ENCODE assay signal across 16 cellular contexts in the genomic region with DNA sequence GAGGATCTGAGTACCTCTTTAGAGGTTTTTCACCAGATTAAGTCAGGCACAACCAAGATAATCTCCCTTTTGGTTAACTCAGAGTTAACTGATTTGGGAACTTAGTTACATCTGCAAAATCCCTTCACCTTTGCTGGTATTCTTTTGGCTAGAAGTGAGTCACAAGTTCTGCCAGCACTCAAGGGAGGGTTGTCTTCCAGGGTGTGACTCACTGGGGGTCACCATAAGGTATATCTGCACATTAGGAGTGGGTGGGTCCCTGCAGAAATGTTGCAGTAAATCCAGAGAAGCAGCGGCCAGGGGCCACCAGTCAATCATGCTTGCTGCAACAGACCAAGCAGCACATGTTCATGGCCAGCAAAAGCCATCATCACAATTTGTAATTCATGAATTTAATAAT. TPM values are rescaled to one million over a fixed set of nuclear protein-coding genes. Genes with fewer than 3 reads are reported as not detected.
DNase-seq lines count a peak whose midpoint lies in the region; ATAC-seq and TF ChIP-seq lines count a peak whose summit lies in the region.
"Had no signal": no experiment of that assay in that cellular context is flagged by ENCODE, and none has a peak within 500 bp of the region (broad histone marks: within the 10 kb centered on the region; RNA-seq: fewer than 3 reads in every experiment).

No MANE protein-coding gene starts in this region.

- H3K79me1 ChIP-seq in IMR-90 (ENCODE audit: low read depth in 1 of 2, low read length in 2 of 2) = no peaks in the 10 kb centered on the region

- BruUV-seq in IMR-90 (replicated peaks; lab: Mats Ljungman, UMichigan) (no TSS peak), mammary epithelial cell (replicated peaks; lab: Mats Ljungman, UMichigan) (no TSS peak)

- WGBS in IMR-90 (ENCODE audit: extremely low coverage in 2 of 2, insufficient read length in 1 of 2), 2 experiments = no CpG with 5 or more reads among the region's 1 CpG
- WGBS in mammary epithelial cell (ENCODE audit: low coverage, missing lambda C conversion rate) = 60% methylated on average over 1 of the region's 1 CpG

- H4K91ac ChIP-seq in IMR-90 (ENCODE audit: insufficient read depth, low read depth, low read length) = no peak overlapping the region

- H3K9me3 Mint-ChIP-seq in GM23338 (no peaks in the 10 kb centered on the region; the same call in 2 of the 3 replicates), progenitor cell of endocrine pancreas (ENCODE audit: low read depth) (no peaks in the 10 kb centered on the region)
- H3K9me3 Mint-ChIP-seq: neural progenitor cell had no signal

- H4K20me1 ChIP-seq in GM23338 (replicated peaks; ENCODE audit: insufficient read depth) (no peaks in the 10 kb centered on the region), IMR-90 (ENCODE audit: insufficient read depth, low read length) (no peaks in the 10 kb centered on the region), mammary epithelial cell (ENCODE audit: insufficient read depth, low read length) (no peaks in the 10 kb centered on the region)

- H4K5ac ChIP-seq in IMR-90 (ENCODE audit: low read depth, low read length) = no peak overlapping the region

- no peak overlapping the region for H3K4me2 ChIP-seq in GM23338
- no peak overlapping the region for H3K4me2 ChIP-seq in IMR-90 (ENCODE audit: low read depth, low read length)
- no peak overlapping the region for H3K4me2 ChIP-seq in mammary epithelial cell (ENCODE audit: insufficient read depth, low read depth, low read length)
- H3K4me2 ChIP-seq: neural progenitor cell had no signal

- H3K4me3 Mint-ChIP-seq in GM23338 (no peak overlapping the region), progenitor cell of endocrine pancreas (ENCODE audit: low read depth) (no peak overlapping the region)
- H3K4me3 Mint-ChIP-seq: memory B cell, neural progenitor cell had no signal

- H3K27ac ChIP-seq in GM23338 (ENCODE audit: low read depth) (no peak overlapping the region), IMR-90 (ENCODE audit: insufficient read depth, low read length) (no peak overlapping the region), mammary epithelial cell (ENCODE audit: insufficient read depth, low read depth, low read length) (no peak overlapping the region)
- H3K27ac ChIP-seq: gastrocnemius medialis, neural progenitor cell, right atrium auricular region, VCaP had no signal

- no peaks in the 10 kb centered on the region for H3K9me3 ChIP-seq in IMR-90 (ENCODE audit: control insufficient read depth, insufficient read depth, low read length)
- H3K9me3 ChIP-seq in mammary epithelial cell (replicated peaks; ENCODE audit: insufficient read depth, low read length) = no peaks in the 10 kb centered on the region
- H3K9me3 ChIP-seq: gastrocnemius medialis, right atrium auricular region had no signal

- intact Hi-C loops in IMR-90 (cut with micrococcal nuclease) (no loop called here), mammary epithelial cell (cut with micrococcal nuclease) (no loop called here)

- H2BK15ac ChIP-seq in IMR-90 (ENCODE audit: low read depth, low read length) = no peak overlapping the region

- no peak overlapping the region for H3K27ac Mint-ChIP-seq in GM23338
- no peak overlapping the region for H3K27ac Mint-ChIP-seq in progenitor cell of endocrine pancreas
- H3K27ac Mint-ChIP-seq: memory B cell, neural progenitor cell had no signal

- H3K14ac ChIP-seq in IMR-90 (replicated peaks; ENCODE audit: low read depth, low read length) = no peak overlapping the region

- no peak for TF ChIP-seq POLR2A in IMR-90 (IDR thresholded peaks at IDR 0.05; ENCODE audit: low read depth, low read length)

- in situ Hi-C loops in IMR-90 (cut with MboI; ENCODE audit: low sequenced_read_pairs) (no loop called here), mammary epithelial cell (cut with MboI; ENCODE audit: low sequenced_read_pairs in 2 of 2) (no loop called here)

- H3K36me3 ChIP-seq in GM23338 (ENCODE audit: insufficient read depth) = no peaks in the 10 kb centered on the region
- no peaks in the 10 kb centered on the region for H3K36me3 ChIP-seq in IMR-90 (ENCODE audit: control insufficient read depth, insufficient read depth, low read length)
- H3K36me3 ChIP-seq in mammary epithelial cell (ENCODE audit: insufficient read depth, low read length) = no peaks in the 10 kb centered on the region
- H3K36me3 ChIP-seq: gastrocnemius medialis, neural progenitor cell, right atrium auricular region had no signal

- H3K18ac ChIP-seq in IMR-90 (ENCODE audit: low read depth, low read length) = no peak overlapping the region

- no peak overlapping the region for H2BK20ac ChIP-seq in IMR-90 (ENCODE audit: low read depth, low read length)

- H3K9me2 ChIP-seq in GM23338 (ENCODE audit: insufficient read depth) = peaks cover 14% of the 10 kb centered on the region; the same call in 1 of the 2 replicates

- no peak overlapping the region for H2AK5ac ChIP-seq in IMR-90 (ENCODE audit: low read depth, low read length)

- DNase-seq in GM23338 (ENCODE audit: low spot score) (no peak), IMR-90 (peak; percentile 66), mammary epithelial cell (peak; percentile 51), islet precursor cell (peak; percentile 38), progenitor cell of endocrine pancreas (ENCODE audit: low spot score, unreplicated experiment) (no peak)
- no peak for DNase-seq in activated effector memory CD4-positive, alpha-beta T cell treated with Interleukin-2 at 50 U/mL for 16 hours
- DNase-seq: gastrocnemius medialis; NCI-H2029; NCI-H510A; stimulated activated CD4-positive, alpha-beta T cell treated with anti-CD3 and anti-CD28 coated beads, Interleukin-2, amount 100 ng/mL, for 48 hours had no signal

- H3K4ac ChIP-seq in IMR-90 (ENCODE audit: low read depth, low read length) = no peak overlapping the region

- H2BK5ac ChIP-seq in IMR-90 (ENCODE audit: low read depth, low read length, poor library complexity, severe bottlenecking) = no peak overlapping the region

- H4K8ac ChIP-seq in IMR-90 (ENCODE audit: low read depth in 2 of 2, low read length in 2 of 2) = no peak overlapping the region

- H3K4me1 ChIP-seq in GM23338 (ENCODE audit: insufficient read depth) = peaks cover 27% of the 10 kb centered on the region
- H3K4me1 ChIP-seq in IMR-90 (ENCODE audit: control insufficient read depth, insufficient read depth, low read length) = no peaks in the 10 kb centered on the region
- H3K4me1 ChIP-seq in mammary epithelial cell (ENCODE audit: insufficient read depth, low read length) = peaks cover 9% of the 10 kb centered on the region
- H3K4me1 ChIP-seq: gastrocnemius medialis, neural progenitor cell, right atrium auricular region had no signal

- no peak overlapping the region for H3K56ac ChIP-seq in IMR-90 (ENCODE audit: extremely low read depth, insufficient read depth, low read length)

- H3K79me2 ChIP-seq in GM23338 (replicated peaks; ENCODE audit: insufficient read depth) = no peaks in the 10 kb centered on the region
- H3K79me2 ChIP-seq in mammary epithelial cell (ENCODE audit: insufficient read depth, low read length) = no peaks in the 10 kb centered on the region

- H3K36me3 Mint-ChIP-seq in GM23338 (ENCODE audit: low read depth) = no peaks in the 10 kb centered on the region
- H3K36me3 Mint-ChIP-seq in progenitor cell of endocrine pancreas (ENCODE audit: insufficient read depth) = no peaks in the 10 kb centered on the region
- H3K36me3 Mint-ChIP-seq: memory B cell, neural progenitor cell had no signal

- CTCF ChIA-PET in IMR-90 (lab: Yijun Ruan, JAX) (interaction anchor here (0.5 kb wide), 1 partner anchor 11 kb away, joined by 3 read pairs; no protein-coding TSS in a partner anchor), mammary epithelial cell (lab: Charles Lee; ENCODE audit: low non-redundant PET) (no interaction called here)

- H3K4me3 ChIP-seq in GM23338 (no peak overlapping the region), IMR-90 (ENCODE audit: insufficient read depth, low read depth, low read length) (no peak overlapping the region), mammary epithelial cell (replicated peaks in 1 of 3; ENCODE audit: insufficient read depth in 1 of 3, low read depth in 2 of 3, low read length in 3 of 3) (no peak overlapping the region)
- H3K4me3 ChIP-seq: gastrocnemius medialis, neural progenitor cell, right atrium auricular region had no signal

- H3K9me1 ChIP-seq in IMR-90 (ENCODE audit: insufficient read depth, low read length) = no peaks in the 10 kb centered on the region

- H3K27me3 ChIP-seq in GM23338 (ENCODE audit: insufficient read depth) (no peaks in the 10 kb centered on the region), IMR-90 (ENCODE audit: control insufficient read depth, insufficient read depth, low read length) (peaks cover 5% of the 10 kb centered on the region), mammary epithelial cell (ENCODE audit: insufficient read depth, low read length) (no peaks in the 10 kb centered on the region)
- H3K27me3 ChIP-seq: gastrocnemius medialis, neural progenitor cell, right atrium auricular region had no signal

- H3K27me3 Mint-ChIP-seq in GM23338 (ENCODE audit: insufficient read depth, low read depth, poor library complexity) (peaks cover 4% of the 10 kb centered on the region), progenitor cell of endocrine pancreas (peaks cover 11% of the 10 kb centered on the region)

- H2AFZ ChIP-seq in GM23338 = peak overlapping the region; percentile 38
- H2AFZ ChIP-seq in IMR-90 (replicated peaks; ENCODE audit: low read length, poor library complexity) = peak overlapping the region; percentile 34
- H2AFZ ChIP-seq in mammary epithelial cell (ENCODE audit: low read depth, low read length) = no peak overlapping the region
- H2AFZ ChIP-seq: neural progenitor cell had no signal

- H3K9ac ChIP-seq in IMR-90 (ENCODE audit: low read depth, low read length) (no peak overlapping the region), mammary epithelial cell (ENCODE audit: insufficient read depth, low read length) (no peak overlapping the region)
- H3K9ac ChIP-seq: neural progenitor cell had no signal

- no peak overlapping the region for H2AK9ac ChIP-seq in IMR-90 (replicated peaks; ENCODE audit: low read depth, low read length, poor library complexity)

- peaks cover 18% of the 10 kb centered on the region for H3K4me1 Mint-ChIP-seq in GM23338
- H3K4me1 Mint-ChIP-seq in progenitor cell of endocrine pancreas (ENCODE audit: low read depth) = peaks cover 8% of the 10 kb centered on the region
- H3K4me1 Mint-ChIP-seq: memory B cell had no signal

- ATAC-seq in GM23338 (no peak), IMR-90 (ENCODE audit: low read depth) (no peak), HG03457 (IDR thresholded peaks at IDR 0.05; ENCODE audit: unreplicated experiment) (no peak), GM21576 (IDR thresholded peaks at IDR 0.05; ENCODE audit: unreplicated experiment) (no peak)
- ATAC-seq: gastrocnemius medialis had no signal

- no peak overlapping the region for H3K23ac ChIP-seq in IMR-90 (ENCODE audit: low read depth, low read length)

- POLR2A ChIA-PET in IMR-90 (lab: Charles Lee; ENCODE audit: unreplicated experiment) = no interaction called here

- H2BK120ac ChIP-seq in IMR-90 (ENCODE audit: low read depth, low read length) = no peak overlapping the region

- H3F3A ChIP-seq in GM23338 (replicated peaks; ENCODE audit: low read depth) = no peaks in the 10 kb centered on the region

- dilution Hi-C loops in IMR-90 (cut with HindIII; ENCODE audit: low sequenced_read_pairs, unreplicated experiment) = no loop called here
- dilution Hi-C loops in mammary epithelial cell (cut with HindIII; ENCODE audit: low sequenced_read_pairs) = no loop called here

- no peak for TF ChIP-seq CTCF in GM23338 (conservative IDR thresholded peaks at IDR 0.05; ENCODE audit: low read depth in 2 of 2)
- no peak for TF ChIP-seq CTCF in IMR-90 (conservative IDR thresholded peaks at IDR 0.05; ENCODE audit: low read depth, low read length)
- no peak for TF ChIP-seq CTCF in mammary epithelial cell (conservative IDR thresholded peaks at IDR 0.05 in 1 of 2, IDR thresholded peaks at IDR 0.05 in 1 of 2; ENCODE audit: extremely low read depth in 1 of 2, insufficient read depth in 1 of 2, low read depth in 1 of 2, low read length in 2 of 2)
- no peak for TF ChIP-seq CTCF in progenitor cell of endocrine pancreas (IDR thresholded peaks at IDR 0.05; ENCODE audit: unreplicated experiment)

- no peak for TF ChIP-seq RAD21 in IMR-90 (IDR thresholded peaks at IDR 0.05; ENCODE audit: low read length)

RNA-seq across cellular contexts. Expression of gene MAML3, which starts 59.8 kb away (rescaled TPM):
- 3.7 and 6.5 TPM in 2 replicates for total RNA-seq in GM23338 (2014; rRNA removed; shearing (Covaris generic))
- 1.3 and 1.7 TPM in 2 replicates for polyA plus RNA-seq in GM23338 (2016; fragmentation: Nextera tagmentation; extraction: Ambion mirVana)
- 0.90 and 1.1 TPM in 2 replicates for total RNA-seq in IMR-90 (2012; rRNA removed)
- 1.7 and 2.0 TPM in 2 replicates for polyA plus RNA-seq in IMR-90 (2012; rRNA removed)
- 0.78 and 1.8 TPM in 2 replicates for polyA plus RNA-seq in IMR-90 (2012; cell fraction: cytosol; rRNA removed)
- polyA plus RNA-seq in IMR-90 (2012; cell fraction: nucleus; rRNA removed; ENCODE audit: low replicate concordance) = 1.3 and 2.3 TPM in 2 replicates
- total RNA-seq in mammary epithelial cell = 1 to 10 TPM in 1 of 2 donors, under 1 TPM in 1; 0.45 to 2.8 TPM
- polyA plus RNA-seq in mammary epithelial cell = 0.57 TPM
- polyA minus RNA-seq in mammary epithelial cell = 1.4 TPM
- total RNA-seq in progenitor cell of endocrine pancreas = 44.4 and 48.5 TPM in 2 replicates

Comparison
In these comparisons a context has a peak if more than half of its experiments do, and no peak if none do; other contexts are left out.
1. DNase-seq: peak in IMR-90 (single experiment), mammary epithelial cell (single experiment) and islet precursor cell (single experiment); none in GM23338 (single experiment), activated effector memory CD4-positive, alpha-beta T cell treated with Interleukin-2 at 50 U/mL for 16 hours (single experiment) and progenitor cell of endocrine pancreas (single experiment).